ENCODE assay signal across 10 cellular contexts in the genomic region with DNA sequence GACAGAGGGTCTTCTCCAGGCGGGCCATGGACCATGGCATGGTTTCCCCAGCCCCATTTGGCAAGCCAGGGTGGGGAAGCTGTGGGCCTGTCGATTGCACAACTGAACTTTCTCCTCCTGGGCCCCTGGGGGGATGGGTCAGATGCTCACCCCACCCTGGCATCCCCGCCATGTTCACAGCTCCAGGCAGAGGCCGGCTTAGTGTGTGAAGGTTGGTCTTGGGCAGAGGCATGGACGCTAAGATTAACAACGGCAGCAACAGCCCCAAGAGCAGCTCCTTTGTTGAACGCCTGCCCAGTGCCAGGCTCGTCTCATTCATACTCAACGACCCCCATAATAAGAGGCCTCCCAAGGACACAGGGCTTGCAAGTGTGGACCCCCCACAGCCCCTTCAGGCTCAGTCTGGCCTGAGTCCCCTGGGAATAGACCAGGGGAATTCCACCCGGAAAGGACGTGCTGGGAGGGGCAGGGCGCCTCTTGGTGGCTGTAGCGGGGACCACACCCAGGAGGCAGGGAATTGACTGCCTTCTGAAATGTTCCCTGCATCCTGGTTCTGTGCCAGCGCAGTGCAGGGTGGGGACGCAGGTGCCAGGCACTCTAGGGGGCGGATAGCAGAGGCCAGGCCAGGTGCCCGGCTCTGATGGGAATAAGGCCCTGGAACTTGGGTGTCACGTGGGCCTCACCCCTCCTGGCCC. TPM values are rescaled to one million over a fixed set of nuclear protein-coding genes. Genes with fewer than 3 reads are reported as not detected.
A peak's percentile ranks its signal among the peaks of the same experiment; 100 is the strongest.
DNase-seq lines count a peak whose midpoint lies in the region; ATAC-seq and TF ChIP-seq lines count a peak whose summit lies in the region.
"Had no signal": no experiment of that assay in that cellular context is flagged by ENCODE, and none has a peak within 500 bp of the region (broad histone marks: within the 10 kb centered on the region; RNA-seq: fewer than 3 reads in every experiment).

No MANE protein-coding gene starts in this region.

- CTCF ChIA-PET in RWPE1 (lab: Yijun Ruan, JAX) = no interaction called here

- no peaks in the 10 kb centered on the region for H3K9me3 ChIP-seq in heart right ventricle
- H3K9me3 ChIP-seq in upper lobe of right lung = no peaks in the 10 kb centered on the region

- H3K4me1 ChIP-seq in heart right ventricle = peaks cover 6 to 53% (median 24%) of the 10 kb centered on the region in 9 donors
- H3K4me1 ChIP-seq in upper lobe of right lung = peaks cover 13% of the 10 kb centered on the region

- ATAC-seq in Right ventricle myocardium inferior = peak; percentile 1
- ATAC-seq in heart right ventricle = peak in 2 of 8 donors; percentile 9 to 22
- ATAC-seq in upper lobe of right lung = peak; percentile 37

- H3K4me3 ChIP-seq in heart right ventricle = no peak overlapping the region
- no peak overlapping the region for H3K4me3 ChIP-seq in upper lobe of right lung

- POLR2A ChIA-PET in RWPE1 (lab: Yijun Ruan, JAX; ENCODE audit: low non-redundant PET) = no interaction called here

- intact Hi-C loops in Right ventricle myocardium inferior (cut with DNase I) (no loop called here), cardiac septum (cut with DNase I) (no loop called here), heart right ventricle (cut with DNase I) (no loop called here), upper lobe of right lung (cut with DNase I) (no loop called here)

- no peak for TF ChIP-seq CTCF in RWPE1 (conservative IDR thresholded peaks at IDR 0.05; ENCODE audit: low read depth)
- TF ChIP-seq CTCF in heart right ventricle (IDR thresholded peaks at IDR 0.05) = peak in 5 of 9 donors; percentile 12 to 28 (median 20)
- peak; percentile 32 for TF ChIP-seq CTCF in upper lobe of right lung (IDR thresholded peaks at IDR 0.05)

- H3K27me3 ChIP-seq in heart right ventricle = no peaks in the 10 kb centered on the region
- no peaks in the 10 kb centered on the region for H3K27me3 ChIP-seq in upper lobe of right lung

- H3K36me3 ChIP-seq in heart right ventricle (peaks cover 0 to 50% (median 7%) of the 10 kb centered on the region in 9 donors), upper lobe of right lung (peaks cover 22% of the 10 kb centered on the region)

- H3K27ac ChIP-seq in RWPE1 (peak overlapping the region; percentile 98), heart right ventricle (no peak overlapping the region), upper lobe of right lung (no peak overlapping the region)

- 68% methylated on average over 18 of the region's 18 CpGs for WGBS in heart right ventricle, 2 donors

- DNase-seq in Right ventricle myocardium inferior (ENCODE audit: missing footprints) (no peak), cardiac septum (ENCODE audit: low spot score) (no peak), RWPE1 (ENCODE audit: low spot score) (no peak), heart right ventricle (no peak), upper lobe of right lung (no peak), COLO829 (ENCODE audit: low spot score) (no peak), NCI-H446 treated with DMSO at 0.1 percent for 48 hours (lab: John Stamatoyannopoulos, UW) (no peak)
- DNase-seq in stimulated activated naive CD4-positive, alpha-beta T cell (lab: John Stamatoyannopoulos, UW) = no peak
- DNase-seq: CD4-positive, alpha-beta T cell; T-helper 9 cell had no signal

RNA-seq across cellular contexts. Expression of gene TSPO, which starts 8.3 kb away (rescaled TPM):
- total RNA-seq in Right ventricle myocardium inferior = 136 TPM
- 124 TPM for total RNA-seq in cardiac septum
- 100 to 1,000 TPM in 4 of 10 donors, 10 to 100 TPM in 6; 84.7 to 173 (median 99.0) TPM for total RNA-seq in heart right ventricle
- 100 to 1,000 TPM; 231 to 258 TPM for polyA plus RNA-seq in heart right ventricle
- 185 TPM for total RNA-seq in upper lobe of right lung

RNA-seq across cellular contexts. Expression of gene MCAT, which starts 16.4 kb away (rescaled TPM):
- total RNA-seq in Right ventricle myocardium inferior = 15.5 TPM
- 13.4 TPM for total RNA-seq in cardiac septum
- 10 to 100 TPM; 12.8 to 18.2 (median 15.2) TPM for total RNA-seq in heart right ventricle
- 10 to 100 TPM; 17.6 to 33.4 TPM for polyA plus RNA-seq in heart right ventricle
- total RNA-seq in upper lobe of right lung = 12.1 TPM

RNA-seq across cellular contexts. Expression of gene TTLL12, which starts 27.3 kb away (rescaled TPM):
- total RNA-seq in Right ventricle myocardium inferior (13.2 TPM), cardiac septum (11.3 TPM), heart right ventricle (10 to 100 TPM in 4 of 10 donors, 1 to 10 TPM in 6; 8.0 to 18.9 (median 9.6) TPM), upper lobe of right lung (20.5 TPM)
- 10 to 100 TPM in 1 of 2 donors, 1 to 10 TPM in 1; 8.1 to 16.7 TPM for polyA plus RNA-seq in heart right ventricle

RNA-seq across cellular contexts. Expression of gene BIK, which starts 49.1 kb away (rescaled TPM):
- total RNA-seq in Right ventricle myocardium inferior (0.43 TPM), cardiac septum (not detected), heart right ventricle (under 1 TPM in 5 of 10 donors, not detected in 5; 0.32 to 0.81 (median 0.57) TPM), upper lobe of right lung (0.87 TPM)
- polyA plus RNA-seq in heart right ventricle = under 1 TPM; 0.28 to 0.88 TPM
